30 cellular contexts compared by ENCODE assay signal in the genomic region with DNA sequence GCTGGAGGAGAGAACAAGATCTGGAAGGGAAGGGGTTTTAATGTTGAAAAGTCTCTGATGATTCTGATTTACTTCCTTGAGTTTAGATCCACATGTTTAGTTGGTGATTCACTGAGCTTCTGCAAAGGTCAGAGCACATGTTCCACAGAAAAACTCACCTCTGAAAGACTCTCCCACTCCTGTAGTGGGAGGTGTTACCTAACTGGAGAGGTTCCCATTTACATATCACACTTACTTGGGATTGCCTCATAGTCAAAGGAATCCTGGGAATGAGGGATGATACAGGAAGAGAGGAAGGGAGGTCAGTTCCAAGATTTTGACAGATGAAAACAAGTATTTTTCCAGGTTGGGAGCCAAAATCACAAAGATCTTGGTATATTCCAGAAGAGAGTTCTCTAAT. TPM values are rescaled to one million over a fixed set of nuclear protein-coding genes. Genes with fewer than 3 reads are reported as not detected.
A peak's percentile ranks its signal among the peaks of the same experiment; 100 is the strongest.
DNase-seq lines count a peak whose midpoint lies in the region; ATAC-seq, FAIRE-seq and TF ChIP-seq lines count a peak whose summit lies in the region.
"Had no signal": no experiment of that assay in that cellular context is flagged by ENCODE, and none has a peak within 500 bp of the region (broad histone marks: within the 10 kb centered on the region; RNA-seq: fewer than 3 reads in every experiment).

No MANE protein-coding gene starts in this region.

- no peak overlapping the region for H3K9ac ChIP-seq in mammary epithelial cell (ENCODE audit: insufficient read depth, low read length)
- H3K9ac ChIP-seq: KMS-11, SK-N-SH had no signal

- no peak overlapping the region for H3K27ac Mint-ChIP-seq in MCF 10A (ENCODE audit: low read depth, unreplicated experiment)
- H3K27ac Mint-ChIP-seq: activated CD4-positive, alpha-beta T cell treated with anti-CD3 and anti-CD28 coated beads, Interleukin-2, amount 10 ng/mL, durations not matched to agents 24 days and 14 days; memory B cell had no signal

- in situ Hi-C loops in mammary epithelial cell (cut with MboI; ENCODE audit: low sequenced_read_pairs in 2 of 2), result loop anchor here (25.0 kb wide), 2 partner anchors 176 to 1126 kb away; no protein-coding TSS in a partner anchor

- DNase-seq in mammary epithelial cell (peak; percentile 9), MCF 10A (ENCODE audit: unreplicated experiment) (no peak), RWPE2 (ENCODE audit: low spot score) (no peak), glomerular visceral epithelial cell (ENCODE audit: extremely low spot score) (peak; percentile 82), urothelium cell line (ENCODE audit: low spot score) (peak; percentile 10), ascending aorta (ENCODE audit: low spot score in 2 of 2) (no peak)
- DNase-seq: activated CD4-positive, alpha-beta T cell treated with anti-CD3 and anti-CD28 coated beads, Interleukin-2, amount 10 ng/mL, durations not matched to agents 24 days and 14 days; activated naive CD4-positive, alpha-beta T cell treated with Interleukin-2 at 50 U/mL for 16 hours; activated T-cell treated with anti-CD3 and anti-CD28 coated beads, Interleukin-2, amount 50 U/mL, for 48 hours; amygdala; caudate nucleus; CD8-positive, alpha-beta memory T cell; DMS79; left colon; MV-4-11; NCI-H2171 treated with DMSO at 0.1 percent for 48 hours; NCI-H526 treated with DMSO at 0.1 percent for 48 hours; occipital lobe; RPMI8226; SK-N-SH; T-helper 2 cell; upper lobe of left lung; WERI-Rb-1 had no signal

- H3K9me3 ChIP-seq in mammary epithelial cell (replicated peaks; ENCODE audit: insufficient read depth, low read length) (no peaks in the 10 kb centered on the region), RWPE2 (ENCODE audit: severe bottlenecking) (no peaks in the 10 kb centered on the region), ascending aorta (no peaks in the 10 kb centered on the region)
- H3K9me3 ChIP-seq: SK-N-SH, upper lobe of left lung had no signal

- dilution Hi-C loops in mammary epithelial cell (cut with HindIII; ENCODE audit: low sequenced_read_pairs), result no loop called here

- no peaks in the 10 kb centered on the region for H3K27me3 ChIP-seq in mammary epithelial cell (ENCODE audit: insufficient read depth, low read length)
- no peaks in the 10 kb centered on the region for H3K27me3 ChIP-seq in RWPE2 (ENCODE audit: insufficient read depth, poor library complexity, severe bottlenecking)
- H3K27me3 ChIP-seq in ascending aorta, result peaks cover 3% of the 10 kb centered on the region

- CTCF ChIA-PET in mammary epithelial cell (lab: Charles Lee; ENCODE audit: low non-redundant PET), result no interaction called here
- CTCF ChIA-PET in MCF 10A (lab: Yijun Ruan, JAX), result interaction anchor here (0.7 kb wide), 1 partner anchor 510 kb away, joined by 4 read pairs; no protein-coding TSS in a partner anchor

- H3K4me1 ChIP-seq in mammary epithelial cell (ENCODE audit: insufficient read depth, low read length) (peaks cover 34% of the 10 kb centered on the region), RWPE2 (ENCODE audit: insufficient read depth, poor library complexity, severe bottlenecking) (peaks cover 25% of the 10 kb centered on the region), ascending aorta (peaks cover 3 to 8% of the 10 kb centered on the region in 2 donors)

- H3K4me2 ChIP-seq in mammary epithelial cell (ENCODE audit: insufficient read depth, low read depth, low read length), result no peak overlapping the region
- H3K4me2 ChIP-seq: KMS-11, SK-N-SH had no signal

- no peaks in the 10 kb centered on the region for H3K27me3 Mint-ChIP-seq in MCF 10A (ENCODE audit: insufficient read depth, unreplicated experiment)

- H3K36me3 ChIP-seq in mammary epithelial cell (ENCODE audit: insufficient read depth, low read length) (no peaks in the 10 kb centered on the region), RWPE2 (ENCODE audit: low read depth) (no peaks in the 10 kb centered on the region), ascending aorta (no peaks in the 10 kb centered on the region)
- H3K36me3 ChIP-seq: upper lobe of left lung, WERI-Rb-1 had no signal

- H3K4me3 Mint-ChIP-seq in MCF 10A (ENCODE audit: unreplicated experiment), result no peak overlapping the region
- H3K4me3 Mint-ChIP-seq: activated CD4-positive, alpha-beta T cell treated with anti-CD3 and anti-CD28 coated beads, Interleukin-2, amount 10 ng/mL, durations not matched to agents 24 days and 14 days; memory B cell had no signal

- no peaks in the 10 kb centered on the region for H3K9me3 Mint-ChIP-seq in MCF 10A (ENCODE audit: unreplicated experiment)
- H3K9me3 Mint-ChIP-seq: activated CD4-positive, alpha-beta T cell treated with anti-CD3 and anti-CD28 coated beads, Interleukin-2, amount 10 ng/mL, durations not matched to agents 24 days and 14 days; memory B cell had no signal

- no peak for TF ChIP-seq CTCF in mammary epithelial cell (conservative IDR thresholded peaks at IDR 0.05 in 1 of 2, IDR thresholded peaks at IDR 0.05 in 1 of 2; ENCODE audit: extremely low read depth in 1 of 2, insufficient read depth in 1 of 2, low read depth in 1 of 2, low read length in 2 of 2)
- no peak for TF ChIP-seq CTCF in MCF 10A (IDR thresholded peaks at IDR 0.05; ENCODE audit: unreplicated experiment)
- no peak for TF ChIP-seq CTCF in RWPE2 (IDR thresholded peaks at IDR 0.05; ENCODE audit: poor library complexity, severe bottlenecking)
- no peak for TF ChIP-seq CTCF in ascending aorta (IDR thresholded peaks at IDR 0.05)

- H3K79me2 ChIP-seq in mammary epithelial cell (ENCODE audit: insufficient read depth, low read length), result no peaks in the 10 kb centered on the region

- H3K36me3 Mint-ChIP-seq in MCF 10A (ENCODE audit: insufficient read depth, unreplicated experiment), result no peaks in the 10 kb centered on the region
- H3K36me3 Mint-ChIP-seq: CD8-positive, alpha-beta memory T cell; memory B cell had no signal

- H4K20me1 ChIP-seq in mammary epithelial cell (ENCODE audit: insufficient read depth, low read length), result no peaks in the 10 kb centered on the region

- H3K4me3 ChIP-seq in mammary epithelial cell (replicated peaks in 1 of 3; ENCODE audit: insufficient read depth in 1 of 3, low read depth in 2 of 3, low read length in 3 of 3) (no peak overlapping the region), RWPE2 (ENCODE audit: severe bottlenecking) (no peak overlapping the region), ascending aorta (no peak overlapping the region)
- H3K4me3 ChIP-seq: skin epidermis, upper lobe of left lung had no signal

- H3K27ac ChIP-seq in mammary epithelial cell (ENCODE audit: insufficient read depth, low read depth, low read length) (no peak overlapping the region), RWPE2 (ENCODE audit: poor library complexity, severe bottlenecking) (peak overlapping the region; percentile 44), ascending aorta (no peak overlapping the region)
- H3K27ac ChIP-seq: KMS-11, skin epidermis, upper lobe of left lung, WERI-Rb-1 had no signal

- peaks cover 26% of the 10 kb centered on the region for H3K4me1 Mint-ChIP-seq in MCF 10A (ENCODE audit: insufficient read depth, unreplicated experiment)

- intact Hi-C loops in mammary epithelial cell (cut with micrococcal nuclease), result no loop called here
- intact Hi-C loops in MCF 10A (cut with micrococcal nuclease), result no loop called here
- intact Hi-C loops in ascending aorta (cut with DNase I), result no loop called here

- H2AFZ ChIP-seq in mammary epithelial cell (ENCODE audit: low read depth, low read length), result peak overlapping the region; percentile 11

- POLR2A ChIA-PET in MCF 10A (lab: Yijun Ruan, JAX), result interaction anchor here (0.6 to 0.9 kb wide), 2 partner anchors 75 to 718 kb away, joined by 3 to 4 read pairs; no protein-coding TSS in a partner anchor

- no peak for ATAC-seq in RWPE2 (ENCODE audit: low read depth)
- ATAC-seq in GM19452 (IDR thresholded peaks at IDR 0.05; ENCODE audit: unreplicated experiment), result no peak
- no peak for ATAC-seq in HG02870 (IDR thresholded peaks at IDR 0.05; ENCODE audit: unreplicated experiment)
- ATAC-seq: left colon had no signal

- FAIRE-seq in urothelium cell line (lab: Jason Lieb, UNC), result no peak
- FAIRE-seq: A204.1, HTR-8/SVneo had no signal

- BruUV-seq in mammary epithelial cell (replicated peaks; lab: Mats Ljungman, UMichigan) (no TSS peak), MCF 10A (replicated peaks; lab: Mats Ljungman, UMichigan) (no TSS peak)

RNA-seq across cellular contexts. Expression of a gene that starts 2.7 kb away (rescaled TPM):
- total RNA-seq in mammary epithelial cell (1 to 10 TPM; 1.2 to 6.1 TPM), MCF 10A (2022) (0.44 TPM in 1 of 2 replicates, not detected in the other), ascending aorta (not detected)
- 1.7 TPM for polyA plus RNA-seq in mammary epithelial cell
- 4.7 TPM for polyA minus RNA-seq in mammary epithelial cell
- total RNA-seq: activated CD4-positive, alpha-beta T cell treated with anti-CD3 and anti-CD28 coated beads, Interleukin-2, amount 10 ng/mL, durations not matched to agents 24 days and 14 days; CD8-positive, alpha-beta memory T cell had no signal
- polyA plus RNA-seq: CD8-positive, alpha-beta memory T cell had no signal

Comparison
In these comparisons a context has a peak if more than half of its experiments do, and no peak if none do; other contexts are left out.
1. DNase-seq: peak in mammary epithelial cell (single experiment), glomerular visceral epithelial cell (single experiment) and urothelium cell line (single experiment); none in MCF 10A (single experiment), RWPE2 (single experiment) and ascending aorta (0 of 2).